In the genomic region with DNA sequence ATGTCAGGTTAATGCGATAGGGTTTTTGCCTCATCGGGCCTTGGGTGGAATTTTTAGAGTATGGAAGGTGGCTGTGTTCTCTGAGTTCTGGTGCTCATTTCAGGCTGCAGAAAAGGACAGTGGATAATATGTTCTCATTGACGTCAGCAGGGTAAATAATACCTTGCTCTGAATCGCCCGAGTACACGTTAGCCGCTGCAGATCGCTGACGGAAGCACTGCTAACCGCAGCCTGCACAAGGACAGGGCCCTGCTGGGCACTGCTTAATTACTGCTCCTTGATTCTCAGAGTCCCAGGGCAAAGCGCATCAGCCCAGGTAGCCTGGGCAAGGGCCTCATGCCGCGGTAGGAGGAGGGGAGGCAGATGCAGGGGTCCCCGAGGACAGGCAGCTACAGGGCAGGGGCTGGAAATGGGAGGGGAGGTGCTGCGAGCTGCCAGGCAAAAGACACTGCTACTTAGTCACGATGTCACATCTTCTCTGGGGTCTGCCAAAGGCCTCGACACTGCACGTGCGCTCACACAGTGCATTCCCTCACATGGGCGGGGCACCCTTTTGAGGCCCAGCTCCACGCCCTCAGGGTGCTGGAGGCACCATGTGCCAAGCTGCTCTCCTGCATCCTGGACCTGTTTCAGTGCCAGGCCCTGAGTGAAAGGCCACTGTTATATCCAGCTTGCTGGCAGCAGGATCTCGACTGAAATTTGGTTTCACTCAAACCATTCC, we compare ENCODE assay signal across 9 cellular contexts. TPM values are rescaled to one million over a fixed set of nuclear protein-coding genes. Genes with fewer than 3 reads are reported as not detected.
DNase-seq lines count a peak whose midpoint lies in the region; ATAC-seq and TF ChIP-seq lines count a peak whose summit lies in the region.
"Had no signal": no experiment of that assay in that cellular context is flagged by ENCODE, and none has a peak within 500 bp of the region (broad histone marks: within the 10 kb centered on the region; RNA-seq: fewer than 3 reads in every experiment).

No MANE protein-coding gene starts in this region.

- H3K9ac ChIP-seq in neuronal stem cell (ENCODE audit: low read depth, low read length, poor library complexity) (peak overlapping the region; percentile 80), smooth muscle cell (ENCODE audit: low read depth) (no peak overlapping the region)

- H3K4me1 Mint-ChIP-seq in Caco-2 (ENCODE audit: low read depth, unreplicated experiment): no peaks in the 10 kb centered on the region
- H3K4me1 Mint-ChIP-seq in activated T-helper 17 cell treated with anti-CD3 and anti-CD28 coated beads, Interleukin-2, amount 50 U/mL, for 72 hours: no peaks in the 10 kb centered on the region

- CTCF ChIA-PET in Caco-2 (lab: Charles Lee): interaction anchor here (0.6 kb wide), 1 partner anchor 101 kb away, joined by 3 read pairs; no protein-coding TSS in a partner anchor

- no peak overlapping the region for H2AK5ac ChIP-seq in neuronal stem cell (ENCODE audit: low read depth, low read length)

- no peaks in the 10 kb centered on the region for H3K9me3 Mint-ChIP-seq in Caco-2 (ENCODE audit: unreplicated experiment)
- H3K9me3 Mint-ChIP-seq in activated T-helper 17 cell treated with anti-CD3 and anti-CD28 coated beads, Interleukin-2, amount 50 U/mL, for 72 hours: no peaks in the 10 kb centered on the region

- H3K4me3 ChIP-seq in Caco-2 (ENCODE audit: low read depth, low read length) (no peak overlapping the region), epithelial cell of esophagus (ENCODE audit: low read length) (no peak overlapping the region), neuronal stem cell (ENCODE audit: low read length in 2 of 2) (no peak overlapping the region), smooth muscle cell (no peak overlapping the region)
- H3K4me3 ChIP-seq: PC-9 had no signal

- H3K23ac ChIP-seq in neuronal stem cell (ENCODE audit: low read depth, low read length, poor library complexity): no peak overlapping the region

- H3K4me1 ChIP-seq in Caco-2 (no peaks in the 10 kb centered on the region), neuronal stem cell (ENCODE audit: control insufficient read depth in 2 of 2, insufficient read depth in 1 of 2, low read depth in 1 of 2, low read length in 2 of 2) (peaks cover 15 to 55% of the 10 kb centered on the region in 2 donors), smooth muscle cell (ENCODE audit: low read depth) (peaks cover 12% of the 10 kb centered on the region)

- peaks cover 69% of the 10 kb centered on the region for H3K36me3 Mint-ChIP-seq in Caco-2 (ENCODE audit: insufficient read depth, unreplicated experiment)
- H3K36me3 Mint-ChIP-seq in activated T-helper 17 cell treated with anti-CD3 and anti-CD28 coated beads, Interleukin-2, amount 50 U/mL, for 72 hours (ENCODE audit: low read depth): peaks cover 13% of the 10 kb centered on the region

- H3K27me3 Mint-ChIP-seq in Caco-2 (ENCODE audit: insufficient read depth, unreplicated experiment): no peaks in the 10 kb centered on the region
- no peaks in the 10 kb centered on the region for H3K27me3 Mint-ChIP-seq in activated T-helper 17 cell treated with anti-CD3 and anti-CD28 coated beads, Interleukin-2, amount 50 U/mL, for 72 hours

- H3K27ac ChIP-seq in neuronal stem cell (replicated peaks; ENCODE audit: low read length) (no peak overlapping the region), smooth muscle cell (ENCODE audit: low read depth) (no peak overlapping the region)

- no peak overlapping the region for H4K8ac ChIP-seq in neuronal stem cell (ENCODE audit: low read depth, low read length)

- no peak overlapping the region for H2BK120ac ChIP-seq in neuronal stem cell (ENCODE audit: low read depth, low read length)

- no CpG with 5 or more reads among the region's 22 CpGs for WGBS in neuronal stem cell (ENCODE audit: extremely low coverage in 2 of 2, insufficient read length in 2 of 2, insufficient replicate concordance in 1 of 2), 2 donors
- WGBS in smooth muscle cell (ENCODE audit: low lambda C conversion rate): 95% methylated on average over 22 of the region's 22 CpGs

- H3K36me3 ChIP-seq in Caco-2 (ENCODE audit: control insufficient read depth, insufficient read depth, low read length): peaks cover 2% of the 10 kb centered on the region; the same call in 1 of the 2 replicates
- H3K36me3 ChIP-seq in neuronal stem cell (replicated peaks in 1 of 2; ENCODE audit: control insufficient read depth in 2 of 2, insufficient read depth in 2 of 2, low read length in 2 of 2): peaks cover 3 to 20% of the 10 kb centered on the region in 2 donors
- H3K36me3 ChIP-seq in smooth muscle cell (ENCODE audit: low read depth): no peaks in the 10 kb centered on the region

- H3K4me3 Mint-ChIP-seq in Caco-2 (ENCODE audit: unreplicated experiment): no peak overlapping the region
- no peak overlapping the region for H3K4me3 Mint-ChIP-seq in activated T-helper 17 cell treated with anti-CD3 and anti-CD28 coated beads, Interleukin-2, amount 50 U/mL, for 72 hours

- POLR2A ChIA-PET in Caco-2 (lab: Charles Lee): no interaction called here

- no peak overlapping the region for H2BK12ac ChIP-seq in neuronal stem cell (ENCODE audit: low read length)

- no peak overlapping the region for H2BK5ac ChIP-seq in neuronal stem cell (ENCODE audit: low read length)

- no peaks in the 10 kb centered on the region for H3K27me3 ChIP-seq in Caco-2 (replicated peaks; ENCODE audit: control insufficient read depth, insufficient read depth, low read length)
- H3K27me3 ChIP-seq in neuronal stem cell (ENCODE audit: control insufficient read depth in 3 of 3, insufficient read depth in 3 of 3, low read depth in 1 of 3, low read length in 3 of 3): no peaks in the 10 kb centered on the region
- no peaks in the 10 kb centered on the region for H3K27me3 ChIP-seq in smooth muscle cell (ENCODE audit: low read depth)

- no peak overlapping the region for H4K91ac ChIP-seq in neuronal stem cell (ENCODE audit: low read depth, low read length, poor library complexity)

- no peaks in the 10 kb centered on the region for H3K79me2 ChIP-seq in smooth muscle cell (ENCODE audit: low read depth)

- H2AFZ ChIP-seq in neuronal stem cell (ENCODE audit: low read length): no peak overlapping the region
- no peak overlapping the region for H2AFZ ChIP-seq in smooth muscle cell (ENCODE audit: low read depth)
- H2AFZ ChIP-seq: PC-9 had no signal

- peaks cover 1% of the 10 kb centered on the region for H3K79me1 ChIP-seq in neuronal stem cell (ENCODE audit: low read depth, low read length)

- no peak overlapping the region for H2BK15ac ChIP-seq in neuronal stem cell (ENCODE audit: low read length)

- peak overlapping the region; percentile 60 for H3K27ac Mint-ChIP-seq in Caco-2 (ENCODE audit: unreplicated experiment)
- H3K27ac Mint-ChIP-seq in activated T-helper 17 cell treated with anti-CD3 and anti-CD28 coated beads, Interleukin-2, amount 50 U/mL, for 72 hours: no peak overlapping the region

- no peak overlapping the region for H3K14ac ChIP-seq in neuronal stem cell (ENCODE audit: low read length)

- no peaks in the 10 kb centered on the region for H4K20me1 ChIP-seq in smooth muscle cell (ENCODE audit: low read depth)

- intact Hi-C loops in Caco-2 (cut with micrococcal nuclease; ENCODE audit: unreplicated experiment): loop anchor here (2.0 kb wide), 1 partner anchor 110 kb away; no protein-coding TSS in a partner anchor

- ATAC-seq in HG02763 (IDR thresholded peaks at IDR 0.05; ENCODE audit: unreplicated experiment) (no peak), GM18868 (IDR thresholded peaks at IDR 0.05; ENCODE audit: unreplicated experiment) (no peak)
- ATAC-seq in activated T-helper 17 cell treated with anti-CD3 and anti-CD28 coated beads, Interleukin-2, amount 50 U/mL, for 72 hours (replicated peaks): no peak

- DNase-seq in Caco-2 (no peak), NCI-H510A (lab: John Stamatoyannopoulos, UW) (peak; percentile 84), epithelial cell of esophagus (ENCODE audit: low read depth) (peak; percentile 55), neuronal stem cell (ENCODE audit: low spot score) (no peak), smooth muscle cell (lab: John Stamatoyannopoulos, UW; ENCODE audit: unreplicated experiment) (no peak)

- H3K4me2 ChIP-seq in neuronal stem cell (ENCODE audit: insufficient read depth, low read length, poor library complexity, severe bottlenecking) (no peak overlapping the region), smooth muscle cell (no peak overlapping the region)
- H3K4me2 ChIP-seq: PC-9 had no signal

- peaks cover 3% of the 10 kb centered on the region for H3F3A ChIP-seq in smooth muscle cell (ENCODE audit: low read depth)

- BruUV-seq in Caco-2 (replicated peaks; lab: Mats Ljungman, UMichigan): no TSS peak

- H3K9me3 ChIP-seq in Caco-2 (no peaks in the 10 kb centered on the region), neuronal stem cell (replicated peaks in 1 of 2; ENCODE audit: control insufficient read depth in 2 of 2, insufficient read depth in 1 of 2, low read depth in 1 of 2, low read length in 2 of 2) (no peaks in the 10 kb centered on the region), smooth muscle cell (replicated peaks; ENCODE audit: low read depth) (no peaks in the 10 kb centered on the region)

- H3K4ac ChIP-seq in neuronal stem cell (ENCODE audit: low read length): no peak overlapping the region

- TF ChIP-seq CTCF in Caco-2 (IDR thresholded peaks at IDR 0.05; ENCODE audit: insufficient read depth in 1 of 2, low read depth in 1 of 2, low read length in 1 of 2, severe bottlenecking in 1 of 2, unreplicated experiment in 1 of 2): no peak
- TF ChIP-seq CTCF in epithelial cell of esophagus (IDR thresholded peaks at IDR 0.05; ENCODE audit: insufficient read depth, low read depth, low read length, missing control alignments): no peak
- TF ChIP-seq CTCF in smooth muscle cell (IDR thresholded peaks at IDR 0.05; ENCODE audit: borderline replicate concordance, insufficient read depth, poor library complexity, severe bottlenecking): no peak

- H3K18ac ChIP-seq in neuronal stem cell (ENCODE audit: low read length): no peak overlapping the region

RNA-seq across cellular contexts. Expression of a gene that starts 35.2 kb away (rescaled TPM):
- 109 and 114 TPM in 2 replicates for total RNA-seq in Caco-2 (2022)
- 20.2 TPM for polyA plus RNA-seq in neuronal stem cell (2013, experiment 1 of 2)
- polyA plus RNA-seq in neuronal stem cell (2013, experiment 2 of 2): 20.3 TPM
- total RNA-seq in activated T-helper 17 cell treated with anti-CD3 and anti-CD28 coated beads, Interleukin-2, amount 50 U/mL, for 72 hours: 10 to 100 TPM; 46.9 to 72.6 TPM
- total RNA-seq in smooth muscle cell: 29.5 and 40.2 TPM in 2 replicates
- 13.1 and 21.9 TPM in 2 replicates for polyA plus RNA-seq in smooth muscle cell

Comparison
In these comparisons a context has a peak if more than half of its experiments do, and no peak if none do; other contexts are left out.
1. DNase-seq: peak in NCI-H510A (single experiment) and epithelial cell of esophagus (single experiment); none in Caco-2 (0 of 2), neuronal stem cell (single experiment) and smooth muscle cell (single experiment).